ENCODE assay signal across 17 cellular contexts in genomic region chr7:142645777-142646176, GRCh38.
DNase-seq lines count a peak whose midpoint lies in the region; ATAC-seq lines count a peak whose summit lies in the region.
"Had no signal": no experiment of that assay in that cellular context is flagged by ENCODE, and none has a peak within 500 bp of the region (broad histone marks: within the 10 kb centered on the region; RNA-seq: fewer than 3 reads in every experiment).

No MANE protein-coding gene starts in this region.

- no peaks in the 10 kb centered on the region for H3K9me3 ChIP-seq in skeletal muscle satellite cell (replicated peaks; ENCODE audit: low read length)
- H3K9me3 ChIP-seq: SJCRH30 had no signal

- H3K27me3 ChIP-seq in skeletal muscle satellite cell (ENCODE audit: control insufficient read depth, insufficient read depth, low read length): peaks cover 50% of the 10 kb centered on the region

- no peak overlapping the region for H3K4me3 ChIP-seq in skeletal muscle satellite cell (ENCODE audit: low read length)
- H3K4me3 ChIP-seq: SJCRH30 had no signal

- H3K4me3 Mint-ChIP-seq in activated T-cell treated with anti-CD3 and anti-CD28 coated beads, Interleukin-2, amount 50 U/mL, for 24 hours: peak overlapping the region; percentile 66
- H3K4me3 Mint-ChIP-seq in activated T-helper 2 cell treated with anti-CD3 and anti-CD28 coated beads, Interferon-gamma antibody, Interleukin-2, Interleukin-4, amounts not matched to agents 10 μg/mL and 5 μg/mL and 100 μg/mL, durations not matched to agents 14 hours and 24 hours and 36 hours (ENCODE audit: low read depth): peak overlapping the region; percentile 37
- H3K4me3 Mint-ChIP-seq: WTC11 had no signal

- H3K27ac Mint-ChIP-seq in activated T-cell treated with anti-CD3 and anti-CD28 coated beads, Interleukin-2, amount 50 U/mL, for 24 hours: no peak overlapping the region
- H3K27ac Mint-ChIP-seq in activated T-helper 2 cell treated with anti-CD3 and anti-CD28 coated beads, Interferon-gamma antibody, Interleukin-2, Interleukin-4, amounts not matched to agents 10 μg/mL and 5 μg/mL and 100 μg/mL, durations not matched to agents 14 hours and 24 hours and 36 hours: no peak overlapping the region
- H3K27ac Mint-ChIP-seq: WTC11 had no signal

- H3K4me1 ChIP-seq in skeletal muscle satellite cell (ENCODE audit: control insufficient read depth, insufficient read depth, low read length): no peaks in the 10 kb centered on the region
- H3K4me1 ChIP-seq: SJCRH30 had no signal

- H3K4me2 ChIP-seq in skeletal muscle satellite cell (ENCODE audit: low read length): peak overlapping the region; percentile 24

- H3K9ac ChIP-seq in skeletal muscle satellite cell (ENCODE audit: low read depth, low read length): no peak overlapping the region

- no peaks in the 10 kb centered on the region for H3K36me3 Mint-ChIP-seq in activated T-cell treated with anti-CD3 and anti-CD28 coated beads, Interleukin-2, amount 50 U/mL, for 24 hours (ENCODE audit: low read depth)
- H3K36me3 Mint-ChIP-seq in activated T-helper 2 cell treated with anti-CD3 and anti-CD28 coated beads, Interferon-gamma antibody, Interleukin-2, Interleukin-4, amounts not matched to agents 10 μg/mL and 5 μg/mL and 100 μg/mL, durations not matched to agents 14 hours and 24 hours and 36 hours (ENCODE audit: low read depth): no peaks in the 10 kb centered on the region
- H3K36me3 Mint-ChIP-seq: WTC11 had no signal

- ATAC-seq in HG03460 (IDR thresholded peaks at IDR 0.05; ENCODE audit: unreplicated experiment): no peak
- no peak for ATAC-seq in HG02981 (IDR thresholded peaks at IDR 0.05; ENCODE audit: unreplicated experiment)
- ATAC-seq in HG03159 (IDR thresholded peaks at IDR 0.05; ENCODE audit: unreplicated experiment): no peak

- H3K4me1 Mint-ChIP-seq in activated T-cell treated with anti-CD3 and anti-CD28 coated beads, Interleukin-2, amount 50 U/mL, for 24 hours (ENCODE audit: low read depth): peaks cover 15% of the 10 kb centered on the region
- peaks cover 1% of the 10 kb centered on the region for H3K4me1 Mint-ChIP-seq in activated T-helper 2 cell treated with anti-CD3 and anti-CD28 coated beads, Interferon-gamma antibody, Interleukin-2, Interleukin-4, amounts not matched to agents 10 μg/mL and 5 μg/mL and 100 μg/mL, durations not matched to agents 14 hours and 24 hours and 36 hours (ENCODE audit: low read depth)
- H3K4me1 Mint-ChIP-seq: WTC11 had no signal

- H3K9me3 Mint-ChIP-seq in activated T-cell treated with anti-CD3 and anti-CD28 coated beads, Interleukin-2, amount 50 U/mL, for 24 hours: no peaks in the 10 kb centered on the region
- H3K9me3 Mint-ChIP-seq in activated T-helper 2 cell treated with anti-CD3 and anti-CD28 coated beads, Interferon-gamma antibody, Interleukin-2, Interleukin-4, amounts not matched to agents 10 μg/mL and 5 μg/mL and 100 μg/mL, durations not matched to agents 14 hours and 24 hours and 36 hours: no peaks in the 10 kb centered on the region
- H3K9me3 Mint-ChIP-seq: WTC11 had no signal

- intact Hi-C loops in activated T-helper 2 cell treated with anti-CD3 and anti-CD28 coated beads, Interferon-gamma antibody, Interleukin-2, Interleukin-4, amounts not matched to agents 10 μg/mL and 5 μg/mL and 100 μg/mL, durations not matched to agents 14 hours and 24 hours and 36 hours (cut with micrococcal nuclease): no loop called here

- no peak for DNase-seq in activated T-cell treated with anti-CD3 and anti-CD28 coated beads, Interleukin-2, amount 50 U/mL, for 24 hours
- DNase-seq in activated T-cell treated with anti-CD3 and anti-CD28 coated beads, Interleukin-2, amount 50 U/mL, for 48 hours: no peak
- DNase-seq in NCI-H69 (lab: John Stamatoyannopoulos, UW): peak; percentile 37
- DNase-seq in activated T-helper 2 cell treated with anti-CD3 and anti-CD28 coated beads, Interferon-gamma antibody, Interleukin-2, Interleukin-4, amounts not matched to agents 10 μg/mL and 5 μg/mL and 100 μg/mL, durations not matched to agents 14 hours and 24 hours and 36 hours (ENCODE audit: low spot score): no peak
- DNase-seq: activated gamma-delta T cell; DMS79 treated with DMSO at 0.1 percent for 48 hours; effector memory CD4-positive, alpha-beta T cell; islet precursor cell; midbrain; NCI-H1092 treated with DMSO at 0.1 percent for 48 hours; NK-92 treated with Interleukin-12 subunit alpha and Interleukin-12 subunit beta, amount 100 ng/mL, for 24 hours; SJCRH30 had no signal

- no peaks in the 10 kb centered on the region for H3K36me3 ChIP-seq in skeletal muscle satellite cell (ENCODE audit: insufficient read depth, low read length)
- H3K36me3 ChIP-seq: SJCRH30 had no signal

- peaks cover 11% of the 10 kb centered on the region for H3K27me3 Mint-ChIP-seq in activated T-cell treated with anti-CD3 and anti-CD28 coated beads, Interleukin-2, amount 50 U/mL, for 24 hours
- peaks cover 33% of the 10 kb centered on the region for H3K27me3 Mint-ChIP-seq in activated T-helper 2 cell treated with anti-CD3 and anti-CD28 coated beads, Interferon-gamma antibody, Interleukin-2, Interleukin-4, amounts not matched to agents 10 μg/mL and 5 μg/mL and 100 μg/mL, durations not matched to agents 14 hours and 24 hours and 36 hours (ENCODE audit: low read depth)
